ENCODE assay signal across 8 cellular contexts in the genomic region with DNA sequence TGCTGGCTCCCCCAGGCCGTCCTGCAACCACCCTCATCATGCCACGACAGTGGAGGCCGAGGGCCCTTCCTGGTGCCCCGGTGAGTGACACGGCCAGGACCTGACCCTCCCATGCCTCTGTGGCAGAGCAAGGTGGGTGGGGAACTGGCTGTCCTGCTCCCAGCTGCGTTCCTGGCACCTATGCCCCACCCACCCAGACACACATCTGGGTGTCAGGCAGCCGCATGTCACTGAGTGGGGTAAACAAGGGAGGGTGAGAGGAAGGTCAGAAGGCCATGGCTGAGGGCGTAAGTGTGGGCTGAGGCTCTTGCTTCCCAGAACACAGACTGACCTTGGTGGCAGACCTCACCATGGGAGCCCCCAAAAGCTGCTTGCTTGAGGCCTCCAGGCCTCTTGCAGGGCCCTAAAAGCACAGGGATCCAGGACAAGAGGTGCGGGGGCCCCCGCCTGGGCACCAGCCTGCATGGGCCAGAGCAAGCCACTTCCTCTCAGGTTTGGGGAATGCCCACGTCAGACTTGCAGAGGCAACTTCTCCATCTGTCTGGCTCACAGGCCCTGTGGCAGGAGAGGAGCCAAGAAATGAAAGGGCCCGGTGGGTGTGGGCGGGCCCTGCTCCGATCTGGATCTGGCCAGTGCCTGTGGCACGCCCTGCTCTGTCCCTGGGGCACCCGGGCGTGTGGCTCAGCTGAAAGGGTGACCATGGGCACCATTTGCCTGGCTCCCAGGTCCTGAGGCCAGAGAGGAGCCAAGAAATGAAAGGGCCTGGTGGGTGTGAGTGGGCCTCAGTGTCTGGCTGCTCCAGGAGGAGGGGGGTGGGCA. TPM values are rescaled to one million over a fixed set of nuclear protein-coding genes. Genes with fewer than 3 reads are reported as not detected.
DNase-seq lines count a peak whose midpoint lies in the region; ATAC-seq lines count a peak whose summit lies in the region.

No MANE protein-coding gene starts in this region.

- peaks cover 35% of the 10 kb centered on the region for H3K4me1 ChIP-seq in mucosa of stomach (ENCODE audit: control insufficient read depth, insufficient read depth, low read length)

- no peaks in the 10 kb centered on the region for H3K36me3 ChIP-seq in mucosa of stomach (ENCODE audit: control insufficient read depth, insufficient read depth, low read length)

- peak; percentile 89 for DNase-seq in GF-D8 (lab: John Stamatoyannopoulos, UW)
- peak; percentile 44 for DNase-seq in T-helper 9 cell
- peak; percentile 57 for DNase-seq in dermis blood vessel endothelial cell
- no peak for DNase-seq in NCI-H748 (lab: John Stamatoyannopoulos, UW; ENCODE audit: unreplicated experiment)
- DNase-seq in stimulated activated CD4-positive, alpha-beta T cell treated with anti-CD3 and anti-CD28 coated beads, Interleukin-1b, Interleukin-23, amount 100 ng/mL, for 48 hours = no peak

- H3K9ac ChIP-seq in mucosa of stomach (ENCODE audit: low read length) = peak overlapping the region; percentile 26

- no peak overlapping the region for H3K4me3 ChIP-seq in mucosa of stomach (ENCODE audit: low read length)

- ATAC-seq in HG03064 (IDR thresholded peaks at IDR 0.05; ENCODE audit: low read depth, unreplicated experiment) (peak; percentile 48), HG03571 (IDR thresholded peaks at IDR 0.05; ENCODE audit: unreplicated experiment) (no peak)

- H3K27me3 ChIP-seq in mucosa of stomach (ENCODE audit: control insufficient read depth, insufficient read depth, low read length) = no peaks in the 10 kb centered on the region

- H3K9me3 ChIP-seq in mucosa of stomach (ENCODE audit: control insufficient read depth, low read length) = no peaks in the 10 kb centered on the region

RNA-seq across cellular contexts. Expression of gene CCDC57, which starts 3.9 kb away (rescaled TPM):
- 5.4 and 9.4 TPM in 2 replicates for total RNA-seq in dermis blood vessel endothelial cell

RNA-seq across cellular contexts. Expression of gene SLC16A3, which starts 12.3 kb away (rescaled TPM):
- 99.4 and 121 TPM in 2 replicates for total RNA-seq in dermis blood vessel endothelial cell

RNA-seq across cellular contexts. Expression of gene CSNK1D, which starts 57.0 kb away (rescaled TPM):
- total RNA-seq in dermis blood vessel endothelial cell = 39.3 and 69.2 TPM in 2 replicates

Comparison
In these comparisons a context has a peak if more than half of its experiments do, and no peak if none do; other contexts are left out.
1. DNase-seq: peak in GF-D8 (single experiment), T-helper 9 cell (single experiment) and dermis blood vessel endothelial cell (single experiment); none in NCI-H748 (single experiment) and stimulated activated CD4-positive, alpha-beta T cell treated with anti-CD3 and anti-CD28 coated beads, Interleukin-1b, Interleukin-23, amount 100 ng/mL, for 48 hours (single experiment).